15 cellular contexts compared by ENCODE assay signal in the genomic region with DNA sequence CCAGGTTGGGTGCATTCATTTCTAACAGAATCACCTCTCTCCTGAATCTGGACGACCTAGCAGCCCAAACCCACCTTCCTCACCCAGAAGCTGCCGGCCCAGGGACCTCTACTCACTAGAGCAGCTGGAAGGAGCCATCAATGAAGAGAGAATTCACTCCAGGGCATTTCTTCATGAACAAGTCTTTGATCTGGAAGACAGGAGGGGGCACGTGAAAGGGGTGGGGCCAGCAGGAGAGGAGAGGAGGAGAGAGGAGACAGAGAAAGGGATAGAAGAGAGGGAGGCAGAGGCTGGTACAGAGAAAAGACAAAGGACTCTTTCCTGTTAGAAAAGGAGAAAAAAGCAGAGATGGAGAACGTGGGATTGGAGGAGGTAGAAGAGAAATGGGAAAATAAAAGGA. TPM values are rescaled to one million over a fixed set of nuclear protein-coding genes. Genes with fewer than 3 reads are reported as not detected.
DNase-seq lines count a peak whose midpoint lies in the region; ATAC-seq and TF ChIP-seq lines count a peak whose summit lies in the region.
"Had no signal": no experiment of that assay in that cellular context is flagged by ENCODE, and none has a peak within 500 bp of the region (broad histone marks: within the 10 kb centered on the region; RNA-seq: fewer than 3 reads in every experiment).

No MANE protein-coding gene starts in this region.

- no peak overlapping the region for H3K4me2 ChIP-seq in Loucy (ENCODE audit: low read depth, low read length, poor library complexity, severe bottlenecking)
- H3K4me2 ChIP-seq: GM23338 had no signal

- no peaks in the 10 kb centered on the region for H3K4me1 ChIP-seq in Loucy (ENCODE audit: insufficient read depth, low read length, poor library complexity, severe bottlenecking)
- H3K4me1 ChIP-seq in lower lobe of right lung, result no peaks in the 10 kb centered on the region
- H3K4me1 ChIP-seq: HAP-1 had no signal

- no peaks in the 10 kb centered on the region for H3K79me2 ChIP-seq in Loucy (ENCODE audit: insufficient read depth, low read length)

- H3K27me3 ChIP-seq in H7 (ENCODE audit: control insufficient read depth, insufficient read depth, low read length) (no peaks in the 10 kb centered on the region), Loucy (ENCODE audit: insufficient read depth, low read length, poor library complexity, severe bottlenecking) (no peaks in the 10 kb centered on the region), lower lobe of right lung (ENCODE audit: low read depth) (no peaks in the 10 kb centered on the region)

- ATAC-seq in lower lobe of right lung, result no peak
- ATAC-seq in HG02759 (IDR thresholded peaks at IDR 0.05; ENCODE audit: unreplicated experiment), result no peak
- ATAC-seq in GM21367 (IDR thresholded peaks at IDR 0.05; ENCODE audit: unreplicated experiment), result no peak

- H3K36me3 ChIP-seq in H7 (replicated peaks; ENCODE audit: control insufficient read depth, insufficient read depth, low read length), result no peaks in the 10 kb centered on the region
- H3K36me3 ChIP-seq in Loucy (ENCODE audit: insufficient read depth, low read length), result no peaks in the 10 kb centered on the region
- no peaks in the 10 kb centered on the region for H3K36me3 ChIP-seq in lower lobe of right lung
- H3K36me3 ChIP-seq: HAP-1 had no signal

- H3F3A ChIP-seq in Loucy (ENCODE audit: low read depth), result no peaks in the 10 kb centered on the region

- H3K9ac ChIP-seq in Loucy (ENCODE audit: low read depth, low read length, poor library complexity, severe bottlenecking), result no peak overlapping the region

- intact Hi-C loops in lower lobe of right lung (cut with DNase I), result no loop called here

- H4K20me1 ChIP-seq in Loucy (ENCODE audit: insufficient read depth, low read length, poor library complexity, severe bottlenecking), result no peaks in the 10 kb centered on the region

- H3K9me3 ChIP-seq in Loucy (ENCODE audit: insufficient read depth, low read depth, low read length), result no peaks in the 10 kb centered on the region
- H3K9me3 ChIP-seq in lower lobe of right lung, result no peaks in the 10 kb centered on the region
- H3K9me3 ChIP-seq: HAP-1 had no signal

- TF ChIP-seq CTCF in Loucy (conservative IDR thresholded peaks at IDR 0.05; ENCODE audit: low read length), result no peak
- TF ChIP-seq CTCF in lower lobe of right lung (IDR thresholded peaks at IDR 0.05), result no peak

- H3K27ac ChIP-seq in lower lobe of right lung, result no peak overlapping the region

- no peaks in the 10 kb centered on the region for H3K9me2 ChIP-seq in Loucy (replicated peaks; ENCODE audit: low read depth, low read length)

- DNase-seq in H7, result peak; percentile 57
- DNase-seq in lower lobe of right lung, result peak; percentile 11
- no peak for DNase-seq in stimulated activated CD4-positive, alpha-beta T cell treated with anti-CD3 and anti-CD28 coated beads, Interleukin-4, amount 100 ng/mL, for 1 hour
- DNase-seq: C1 segment of cervical spinal cord; Calu3; CD4-positive, alpha-beta memory T cell; COR-L47; DMS53; DMS79 treated with DMSO at 0.1 percent for 48 hours had no signal

- peak overlapping the region; percentile 30; the same call in 1 of the 2 replicates for H2AFZ ChIP-seq in Loucy (ENCODE audit: low read length)
- H2AFZ ChIP-seq: GM23338 had no signal

- no peak overlapping the region for H3K4me3 ChIP-seq in H7 (ENCODE audit: insufficient read depth, low read depth, low read length)
- no peak overlapping the region for H3K4me3 ChIP-seq in Loucy (ENCODE audit: low read length, poor library complexity, severe bottlenecking)
- no peak overlapping the region for H3K4me3 ChIP-seq in lower lobe of right lung
- H3K4me3 ChIP-seq: GM23338, HAP-1 had no signal

RNA-seq across cellular contexts. Expression of gene TRPV4, which starts 39.8 kb away (rescaled TPM):
- total RNA-seq in H7 (2014; rRNA removed; shearing (Covaris generic)), result 1.6 and 4.0 TPM in 2 replicates
- 7.7 TPM for total RNA-seq in lower lobe of right lung
- total RNA-seq: A172 had no signal
